In genomic region chr14:21735639-21736307, GRCh38 we compare ENCODE assay signal across 1 cellular context.
TF ChIP-seq lines count a peak whose summit lies in the region.

No MANE protein-coding gene starts in this region.

TF ChIP-seq in HepG2, 621 proteins besides CTCF, POLR2A, EP300 and RAD21 (continued from another document):
- TF ChIP-seq, protein P1, sequence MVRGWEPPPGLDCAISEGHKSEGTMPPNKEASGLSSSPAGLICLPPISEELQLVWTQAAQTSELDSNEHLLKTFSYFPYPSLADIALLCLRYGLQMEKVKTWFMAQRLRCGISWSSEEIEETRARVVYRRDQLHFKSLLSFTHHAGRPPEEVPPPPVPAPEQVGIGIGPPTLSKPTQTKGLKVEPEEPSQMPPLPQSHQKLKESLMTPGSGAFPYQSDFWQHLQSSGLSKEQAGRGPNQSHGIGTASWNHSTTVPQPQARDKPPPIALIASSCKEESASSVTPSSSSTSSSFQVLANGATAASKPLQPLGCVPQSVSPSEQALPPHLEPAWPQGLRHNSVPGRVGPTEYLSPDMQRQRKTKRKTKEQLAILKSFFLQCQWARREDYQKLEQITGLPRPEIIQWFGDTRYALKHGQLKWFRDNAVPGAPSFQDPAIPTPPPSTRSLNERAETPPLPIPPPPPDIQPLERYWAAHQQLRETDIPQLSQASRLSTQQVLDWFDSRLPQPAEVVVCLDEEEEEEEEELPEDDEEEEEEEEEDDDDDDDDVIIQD (CRISPR knock-in tag; IDR thresholded peaks at IDR 0.05; ENCODE audit: low read depth), result no peak
- TF ChIP-seq HIC2 (CRISPR knock-in tag; IDR thresholded peaks at IDR 0.05; ENCODE audit: low read depth), result no peak
- no peak for TF ChIP-seq TIGD3 (CRISPR knock-in tag; IDR thresholded peaks at IDR 0.05; ENCODE audit: borderline replicate concordance)
- TF ChIP-seq PCBP1 (IDR thresholded peaks at IDR 0.05; ENCODE audit: borderline replicate concordance, low read depth, low read length), result no peak
- TF ChIP-seq, protein P2, sequence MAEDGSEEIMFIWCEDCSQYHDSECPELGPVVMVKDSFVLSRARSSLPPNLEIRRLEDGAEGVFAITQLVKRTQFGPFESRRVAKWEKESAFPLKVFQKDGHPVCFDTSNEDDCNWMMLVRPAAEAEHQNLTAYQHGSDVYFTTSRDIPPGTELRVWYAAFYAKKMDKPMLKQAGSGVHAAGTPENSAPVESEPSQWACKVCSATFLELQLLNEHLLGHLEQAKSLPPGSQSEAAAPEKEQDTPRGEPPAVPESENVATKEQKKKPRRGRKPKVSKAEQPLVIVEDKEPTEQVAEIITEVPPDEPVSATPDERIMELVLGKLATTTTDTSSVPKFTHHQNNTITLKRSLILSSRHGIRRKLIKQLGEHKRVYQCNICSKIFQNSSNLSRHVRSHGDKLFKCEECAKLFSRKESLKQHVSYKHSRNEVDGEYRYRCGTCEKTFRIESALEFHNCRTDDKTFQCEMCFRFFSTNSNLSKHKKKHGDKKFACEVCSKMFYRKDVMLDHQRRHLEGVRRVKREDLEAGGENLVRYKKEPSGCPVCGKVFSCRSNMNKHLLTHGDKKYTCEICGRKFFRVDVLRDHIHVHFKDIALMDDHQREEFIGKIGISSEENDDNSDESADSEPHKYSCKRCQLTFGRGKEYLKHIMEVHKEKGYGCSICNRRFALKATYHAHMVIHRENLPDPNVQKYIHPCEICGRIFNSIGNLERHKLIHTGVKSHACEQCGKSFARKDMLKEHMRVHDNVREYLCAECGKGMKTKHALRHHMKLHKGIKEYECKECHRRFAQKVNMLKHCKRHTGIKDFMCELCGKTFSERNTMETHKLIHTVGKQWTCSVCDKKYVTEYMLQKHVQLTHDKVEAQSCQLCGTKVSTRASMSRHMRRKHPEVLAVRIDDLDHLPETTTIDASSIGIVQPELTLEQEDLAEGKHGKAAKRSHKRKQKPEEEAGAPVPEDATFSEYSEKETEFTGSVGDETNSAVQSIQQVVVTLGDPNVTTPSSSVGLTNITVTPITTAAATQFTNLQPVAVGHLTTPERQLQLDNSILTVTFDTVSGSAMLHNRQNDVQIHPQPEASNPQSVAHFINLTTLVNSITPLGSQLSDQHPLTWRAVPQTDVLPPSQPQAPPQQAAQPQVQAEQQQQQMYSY (CRISPR knock-in tag; IDR thresholded peaks at IDR 0.05), result no peak
- no peak for TF ChIP-seq PHF8 (CRISPR knock-in tag; IDR thresholded peaks at IDR 0.05)
